Comparison of ENCODE assay signal across 17 cellular contexts in the genomic region with DNA sequence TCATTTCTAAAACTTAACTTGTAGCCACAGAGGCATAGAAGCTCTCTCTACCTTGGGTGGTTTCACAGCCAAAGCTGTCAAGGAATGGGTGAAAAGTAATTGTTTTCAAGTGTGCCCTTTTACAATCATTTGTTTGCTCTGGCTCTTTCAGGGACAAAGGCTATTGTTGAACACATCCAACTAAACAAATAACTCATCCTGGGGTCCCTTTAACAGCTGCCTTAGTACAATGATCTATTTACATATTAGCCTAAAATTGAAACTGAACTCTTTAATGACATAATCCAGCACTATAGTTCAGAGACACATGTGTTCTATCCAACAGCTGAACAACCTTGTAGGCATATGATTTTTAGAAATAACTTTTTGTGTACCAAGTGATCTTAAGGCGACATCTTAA. TPM values are rescaled to one million over a fixed set of nuclear protein-coding genes. Genes with fewer than 3 reads are reported as not detected.
A peak's percentile ranks its signal among the peaks of the same experiment; 100 is the strongest.
DNase-seq lines count a peak whose midpoint lies in the region; ATAC-seq, FAIRE-seq and TF ChIP-seq lines count a peak whose summit lies in the region.
"Had no signal": no experiment of that assay in that cellular context is flagged by ENCODE, and none has a peak within 500 bp of the region (broad histone marks: within the 10 kb centered on the region; RNA-seq: fewer than 3 reads in every experiment).

No MANE protein-coding gene starts in this region.

- POLR2A ChIA-PET in CD8-positive, alpha-beta T cell (lab: Charles Lee) = no interaction called here
- POLR2A ChIA-PET in HepG2 (lab: Yijun Ruan, JAX) = no interaction called here

- WGBS in mammary epithelial cell (ENCODE audit: low coverage, missing lambda C conversion rate) = 100% methylated on average over 1 of the region's 1 CpG
- WGBS in HepG2 (ENCODE audit: low lambda C conversion rate) = 3% methylated on average over 1 of the region's 1 CpG

- H3K36me3 ChIP-seq in mammary epithelial cell (ENCODE audit: insufficient read depth, low read length) = no peaks in the 10 kb centered on the region
- H3K36me3 ChIP-seq in breast epithelium = no peaks in the 10 kb centered on the region
- H3K36me3 ChIP-seq in iPS-18a (ENCODE audit: control insufficient read depth, low read depth, low read length) = no peaks in the 10 kb centered on the region
- no peaks in the 10 kb centered on the region for H3K36me3 ChIP-seq in effector memory CD4-positive, alpha-beta T cell (ENCODE audit: control insufficient read depth, insufficient read depth, low read length)
- no peaks in the 10 kb centered on the region for H3K36me3 ChIP-seq in CD8-positive, alpha-beta T cell (ENCODE audit: insufficient read depth, low read length)
- no peaks in the 10 kb centered on the region for H3K36me3 ChIP-seq in HepG2 (replicated peaks in 1 of 2; ENCODE audit: control insufficient read depth in 1 of 2, insufficient read depth in 2 of 2, low read length in 2 of 2)
- H3K36me3 ChIP-seq: esophagus muscularis mucosa, vagina had no signal

- H2AFZ ChIP-seq in mammary epithelial cell (ENCODE audit: low read depth, low read length) (peak overlapping the region; percentile 10), HepG2 (ENCODE audit: low read length) (no peak overlapping the region)
- H2AFZ ChIP-seq: GM23248 had no signal

- no peak for DNase-seq in mammary epithelial cell
- DNase-seq in breast epithelium (ENCODE audit: low spot score in 2 of 2) = no peak
- peak; percentile 90 to 92 for DNase-seq in SHP77 (lab: John Stamatoyannopoulos, UW)
- no peak for DNase-seq in effector memory CD4-positive, alpha-beta T cell
- DNase-seq in CD8-positive, alpha-beta T cell = no peak
- DNase-seq in NCI-H2171 (lab: John Stamatoyannopoulos, UW) = no peak
- DNase-seq in HepG2 (ENCODE audit: low spot score) = no peak
- DNase-seq: ACHN; activated CD4-positive, alpha-beta T cell treated with anti-CD3 and anti-CD28 coated beads, Interleukin-2, amount 50 U/mL, for 48 hours; activated gamma-delta T cell; central memory CD4-positive, alpha-beta T cell; DMS 273 treated with DMSO at 0.1 percent for 48 hours; GM23248 had no signal

- no peak for FAIRE-seq in HepG2 (lab: Jason Lieb, UNC)
- FAIRE-seq: GM12891 had no signal

- in situ Hi-C loops in mammary epithelial cell (cut with MboI; ENCODE audit: low sequenced_read_pairs in 2 of 2) = no loop called here
- in situ Hi-C loops in HepG2 (cut with HindIII; ENCODE audit: extremely low pct_ligation_motif_present, low pct_unique_long_range_greater_than_20kb) = no loop called here

- intact Hi-C loops in mammary epithelial cell (cut with micrococcal nuclease) (loop anchor here (10.0 kb wide), 1 partner anchor 105 kb away; no protein-coding TSS in a partner anchor), breast epithelium (cut with DNase I; ENCODE audit: low total_unique reads) (no loop called here), HepG2 (cut with micrococcal nuclease; ENCODE audit: unreplicated experiment) (no loop called here)
- intact Hi-C loops in CD8-positive, alpha-beta T cell (cut with DNase I, micrococcal nuclease) = no loop called here

- no peak for TF ChIP-seq RAD21 in HepG2 (CRISPR knock-in tag; IDR thresholded peaks at IDR 0.05)

- H3K9ac ChIP-seq in mammary epithelial cell (ENCODE audit: insufficient read depth, low read length) = no peak overlapping the region
- H3K9ac ChIP-seq in iPS-18a (ENCODE audit: low read length) = no peak overlapping the region
- no peak overlapping the region for H3K9ac ChIP-seq in HepG2 (ENCODE audit: insufficient read depth, low read depth, low read length)
- H3K9ac ChIP-seq: GM23248 had no signal

- no peak overlapping the region for H3K27ac ChIP-seq in mammary epithelial cell (ENCODE audit: insufficient read depth, low read depth, low read length)
- H3K27ac ChIP-seq in breast epithelium = no peak overlapping the region
- no peak overlapping the region for H3K27ac ChIP-seq in iPS-18a (ENCODE audit: low read length)
- H3K27ac ChIP-seq in effector memory CD4-positive, alpha-beta T cell (ENCODE audit: insufficient read depth, low read length, poor library complexity, severe bottlenecking) = no peak overlapping the region
- no peak overlapping the region for H3K27ac ChIP-seq in CD8-positive, alpha-beta T cell (ENCODE audit: low read depth, low read length)
- H3K27ac ChIP-seq in HepG2 (ENCODE audit: extremely low read length, insufficient read depth, low read length) = no peak overlapping the region
- H3K27ac ChIP-seq: esophagus muscularis mucosa, GM23248, vagina had no signal

- no peak overlapping the region for H3K4me3 Mint-ChIP-seq in CD8-positive, alpha-beta T cell

- no peak overlapping the region for H3K27ac Mint-ChIP-seq in CD8-positive, alpha-beta T cell

- BruUV-seq in mammary epithelial cell (replicated peaks; lab: Mats Ljungman, UMichigan) (no TSS peak), HepG2 (replicated peaks; lab: Mats Ljungman, UMichigan) (no TSS peak)

- no peak for TF ChIP-seq POLR2A in breast epithelium (IDR thresholded peaks at IDR 0.05)
- TF ChIP-seq POLR2A in HepG2 (IDR thresholded peaks at IDR 0.05; ENCODE audit: insufficient read depth in 1 of 2, low read depth in 2 of 2, low read length in 2 of 2) = no peak

- no peak for TF ChIP-seq CTCF in mammary epithelial cell (conservative IDR thresholded peaks at IDR 0.05 in 1 of 2, IDR thresholded peaks at IDR 0.05 in 1 of 2; ENCODE audit: extremely low read depth in 1 of 2, insufficient read depth in 1 of 2, low read depth in 1 of 2, low read length in 2 of 2)
- TF ChIP-seq CTCF in breast epithelium (IDR thresholded peaks at IDR 0.05) = no peak
- no peak for TF ChIP-seq CTCF in CD8-positive, alpha-beta T cell (IDR thresholded peaks at IDR 0.05)
- no peak for TF ChIP-seq CTCF in HepG2 (CRISPR knock-in tag; IDR thresholded peaks at IDR 0.05)

- H3K4me1 Mint-ChIP-seq in CD8-positive, alpha-beta T cell (ENCODE audit: low read depth) = peaks cover 26% of the 10 kb centered on the region

- H3K4me3 ChIP-seq in mammary epithelial cell (replicated peaks in 1 of 3; ENCODE audit: insufficient read depth in 1 of 3, low read depth in 2 of 3, low read length in 3 of 3) (no peak overlapping the region), breast epithelium (no peak overlapping the region), iPS-18a (ENCODE audit: low read length) (peak overlapping the region; percentile 19), HepG2 (replicated peaks in 1 of 3; ENCODE audit: insufficient read depth in 1 of 3, low read depth in 2 of 3, low read length in 3 of 3) (no peak overlapping the region)
- H3K4me3 ChIP-seq in effector memory CD4-positive, alpha-beta T cell (ENCODE audit: insufficient read depth, low read depth, low read length, poor library complexity, severe bottlenecking) = no peak overlapping the region
- H3K4me3 ChIP-seq in CD8-positive, alpha-beta T cell (ENCODE audit: low read depth, low read length) = no peak overlapping the region
- H3K4me3 ChIP-seq: esophagus muscularis mucosa, GM23248, vagina had no signal

- CTCF ChIA-PET in mammary epithelial cell (lab: Charles Lee; ENCODE audit: low non-redundant PET) = interaction anchor here (0.6 kb wide), 1 partner anchor 36 kb away, joined by 4 read pairs; no protein-coding TSS in a partner anchor
- CTCF ChIA-PET in CD8-positive, alpha-beta T cell (lab: Charles Lee) = no interaction called here
- CTCF ChIA-PET in HepG2 (lab: Yijun Ruan, JAX; ENCODE audit: low intra/inter-chr PET ratio, low total read pairs) = no interaction called here

- no peak for ATAC-seq in CD8-positive, alpha-beta T cell
- no peak for ATAC-seq in HepG2

- H4K20me1 ChIP-seq in mammary epithelial cell (ENCODE audit: insufficient read depth, low read length) = no peaks in the 10 kb centered on the region
- no peaks in the 10 kb centered on the region for H4K20me1 ChIP-seq in HepG2 (ENCODE audit: insufficient read depth, low read length)

- no peak overlapping the region for H3K4me2 ChIP-seq in mammary epithelial cell (ENCODE audit: insufficient read depth, low read depth, low read length)
- no peak overlapping the region for H3K4me2 ChIP-seq in HepG2 (ENCODE audit: low read depth, low read length)

- no peaks in the 10 kb centered on the region for H3K79me2 ChIP-seq in mammary epithelial cell (ENCODE audit: insufficient read depth, low read length)
- H3K79me2 ChIP-seq in HepG2 (ENCODE audit: insufficient read depth, low read length) = no peaks in the 10 kb centered on the region

- dilution Hi-C loops in mammary epithelial cell (cut with HindIII; ENCODE audit: low sequenced_read_pairs) = no loop called here

- no peaks in the 10 kb centered on the region for H3K9me3 Mint-ChIP-seq in CD8-positive, alpha-beta T cell

- peaks cover 41% of the 10 kb centered on the region for H3K27me3 Mint-ChIP-seq in CD8-positive, alpha-beta T cell (ENCODE audit: low read depth)

- H3K9me3 ChIP-seq in mammary epithelial cell (replicated peaks; ENCODE audit: insufficient read depth, low read length) (no peaks in the 10 kb centered on the region), breast epithelium (no peaks in the 10 kb centered on the region), iPS-18a (ENCODE audit: control insufficient read depth, low read depth, low read length) (no peaks in the 10 kb centered on the region), HepG2 (ENCODE audit: low read length) (no peaks in the 10 kb centered on the region)
- no peaks in the 10 kb centered on the region for H3K9me3 ChIP-seq in effector memory CD4-positive, alpha-beta T cell (ENCODE audit: control insufficient read depth, low read length)
- H3K9me3 ChIP-seq in CD8-positive, alpha-beta T cell (ENCODE audit: low read length) = no peaks in the 10 kb centered on the region
- H3K9me3 ChIP-seq: esophagus muscularis mucosa, vagina had no signal

- H3K4me1 ChIP-seq in mammary epithelial cell (ENCODE audit: insufficient read depth, low read length) (peaks cover 5% of the 10 kb centered on the region), breast epithelium (no peaks in the 10 kb centered on the region), iPS-18a (ENCODE audit: control insufficient read depth, low read depth, low read length) (peaks cover 38% of the 10 kb centered on the region), HepG2 (ENCODE audit: insufficient read depth, low read length) (no peaks in the 10 kb centered on the region)
- peaks cover 4% of the 10 kb centered on the region for H3K4me1 ChIP-seq in effector memory CD4-positive, alpha-beta T cell (ENCODE audit: control insufficient read depth, insufficient read depth, low read length, poor library complexity, severe bottlenecking)
- peaks cover 9% of the 10 kb centered on the region for H3K4me1 ChIP-seq in CD8-positive, alpha-beta T cell (ENCODE audit: insufficient read depth, low read length)

- H3K36me3 Mint-ChIP-seq in CD8-positive, alpha-beta T cell = no peaks in the 10 kb centered on the region

- H3K27me3 ChIP-seq in mammary epithelial cell (ENCODE audit: insufficient read depth, low read length) = no peaks in the 10 kb centered on the region
- H3K27me3 ChIP-seq in breast epithelium = peaks cover 3 to 42% of the 10 kb centered on the region in 2 donors
- H3K27me3 ChIP-seq in iPS-18a (ENCODE audit: control insufficient read depth, insufficient read depth, low read length) = peaks cover 62% of the 10 kb centered on the region
- peaks cover 8% of the 10 kb centered on the region for H3K27me3 ChIP-seq in effector memory CD4-positive, alpha-beta T cell (replicated peaks; ENCODE audit: control insufficient read depth, insufficient read depth, low read length, poor library complexity, severe bottlenecking)
- peaks cover 7% of the 10 kb centered on the region for H3K27me3 ChIP-seq in CD8-positive, alpha-beta T cell (ENCODE audit: insufficient read depth, low read length)
- peaks cover 1 to 26% of the 10 kb centered on the region in 2 experiments for H3K27me3 ChIP-seq in HepG2 (ENCODE audit: control insufficient read depth in 1 of 2, insufficient read depth in 2 of 2, low read length in 2 of 2)
- H3K27me3 ChIP-seq: vagina had no signal

- TF ChIP-seq EP300 in HepG2 (IDR thresholded peaks at IDR 0.05; ENCODE audit: low read depth in 2 of 2, low read length in 2 of 2) (no peak), HepG2 (CRISPR knock-in tag; IDR thresholded peaks at IDR 0.05; ENCODE audit: borderline replicate concordance) (no peak)

RNA-seq across cellular contexts. Expression of a gene that starts 3.7 kb away (rescaled TPM):
- total RNA-seq in mammary epithelial cell = 1 to 10 TPM in 1 of 2 donors, under 1 TPM in 1; 0.17 to 3.4 TPM
- polyA plus RNA-seq in mammary epithelial cell = 1.2 TPM
- polyA minus RNA-seq in mammary epithelial cell = 3.0 TPM
- 1 to 10 TPM in 1 of 3 donors, under 1 TPM in 2; under 0.01 to 1.0 (median 0.48) TPM for total RNA-seq in breast epithelium
- not detected for total RNA-seq in CD8-positive, alpha-beta T cell
- total RNA-seq in HepG2 (2016; rRNA removed; fragmentation: Illumina TruSeq; extraction: Trizol) = not detected in 2 replicates
- total RNA-seq in HepG2 (2016; cell fraction: cytosol; rRNA removed; fragmentation: Illumina TruSeq; extraction: Trizol; ENCODE audit: low read depth) = not detected in 2 replicates
- total RNA-seq in HepG2 (2016; cell fraction: insoluble cytoplasmic fraction; rRNA removed; fragmentation: Illumina TruSeq; extraction: Trizol) = not detected in 2 replicates
- total RNA-seq in HepG2 (2016; cell fraction: membrane; rRNA removed; fragmentation: Illumina TruSeq; extraction: Trizol) = not detected in 2 replicates
- not detected in 2 replicates for total RNA-seq in HepG2 (2016; cell fraction: nucleus; rRNA removed; fragmentation: Illumina TruSeq; extraction: Trizol)
- not detected in 2 replicates for polyA plus RNA-seq in HepG2 (2011; rRNA removed)
- not detected in 2 replicates for polyA plus RNA-seq in HepG2 (2011; cell fraction: cytosol; rRNA removed)
- not detected in 2 replicates for polyA plus RNA-seq in HepG2 (2011; cell fraction: nucleus; rRNA removed)
- polyA plus RNA-seq in HepG2 (2012) = 0.09 TPM in 1 of 2 replicates, not detected in the other
- polyA plus RNA-seq in HepG2 (2016; cell fraction: cytosol; fragmentation: Illumina TruSeq; extraction: Trizol; ENCODE audit: low read depth) = not detected in 2 replicates
- not detected in 2 replicates for polyA plus RNA-seq in HepG2 (2016; cell fraction: insoluble cytoplasmic fraction; fragmentation: Illumina TruSeq; extraction: Trizol; ENCODE audit: low read depth)
- not detected in 2 replicates for polyA plus RNA-seq in HepG2 (2016; cell fraction: membrane; fragmentation: Illumina TruSeq; extraction: Trizol; ENCODE audit: low read depth)
- polyA plus RNA-seq in HepG2 (2016; cell fraction: nucleus; fragmentation: Illumina TruSeq; extraction: Trizol; ENCODE audit: insufficient read depth, low read depth) = not detected in 2 replicates
- not detected in 2 replicates for polyA minus RNA-seq in HepG2 (2011; rRNA and poly(A)+ RNA removed; ENCODE audit: low replicate concordance)
- not detected in 2 replicates for polyA minus RNA-seq in HepG2 (2011; cell fraction: cytosol; rRNA and poly(A)+ RNA removed)
- polyA minus RNA-seq in HepG2 (2011; cell fraction: nucleus; rRNA and poly(A)+ RNA removed) = not detected in 2 replicates

Comparison
In these comparisons a context has a peak if more than half of its experiments do, and no peak if none do; other contexts are left out.
1. DNase-seq: peak in SHP77 (2 of 2); none in mammary epithelial cell (single experiment), breast epithelium (0 of 2), effector memory CD4-positive, alpha-beta T cell (0 of 3), CD8-positive, alpha-beta T cell (0 of 7), NCI-H2171 (single experiment) and HepG2 (single experiment).